In the genomic region with DNA sequence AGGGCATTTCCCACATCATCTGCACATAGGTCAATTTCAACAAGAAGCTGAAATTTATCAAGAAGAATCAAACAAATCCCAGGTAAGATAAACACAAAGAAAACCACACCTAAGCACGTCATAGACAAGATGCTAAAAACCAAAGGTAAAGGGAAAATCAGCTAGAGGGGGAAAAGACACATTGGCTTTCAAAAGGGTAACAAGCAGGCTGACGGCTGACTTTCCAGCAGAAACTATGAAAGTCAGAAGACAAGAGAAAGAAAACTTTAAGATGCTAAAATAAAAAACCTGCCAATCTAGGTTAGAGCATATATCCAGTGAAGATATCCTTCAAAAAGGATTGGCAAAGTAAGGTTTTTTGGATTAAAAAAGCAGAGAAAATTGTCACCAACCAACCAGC, we compare ENCODE assay signal across 13 cellular contexts.
"Had no signal": no experiment of that assay in that cellular context is flagged by ENCODE, and none has a peak within 500 bp of the region (broad histone marks: within the 10 kb centered on the region; RNA-seq: fewer than 3 reads in every experiment).

No MANE protein-coding gene starts in this region.

- H3K4me1 ChIP-seq: body of pancreas, esophagus muscularis mucosa, gastrocnemius medialis, heart right ventricle had no signal

- FAIRE-seq: keratinocyte, TTC549 had no signal

- ATAC-seq: activated CD4-positive, CD25-positive, alpha-beta regulatory T cell treated with anti-CD3 and anti-CD28 coated beads, Interleukin-2, amount 50 U/mL, for 24 hours; body of pancreas; gastrocnemius medialis; heart right ventricle; left ventricle myocardium superior had no signal

- H3K4me3 ChIP-seq: body of pancreas, esophagus muscularis mucosa, gastrocnemius medialis, heart right ventricle had no signal

- H3K9me3 ChIP-seq: body of pancreas had no signal

- H3K27me3 ChIP-seq: body of pancreas, esophagus muscularis mucosa, gastrocnemius medialis, heart right ventricle had no signal

- H3K27ac ChIP-seq: body of pancreas, esophagus muscularis mucosa, gastrocnemius medialis, heart right ventricle had no signal

- H3K36me3 ChIP-seq: esophagus muscularis mucosa, gastrocnemius medialis had no signal

- DNase-seq: activated naive CD4-positive, alpha-beta T cell treated with anti-CD3 and anti-CD28 coated beads, Interleukin-2, amount 50 U/mL, for 16 hours; amniotic stem cell; body of pancreas; cerebellar nuclear complex; gastrocnemius medialis; heart right ventricle; left ventricle myocardium superior; stimulated activated CD4-positive, alpha-beta T cell treated with anti-CD3 and anti-CD28 coated beads, Interleukin-12 subunit alpha, Interleukin-12 subunit beta, amount 100 ng/mL, for 4 hours; stimulated activated naive CD4-positive, alpha-beta T cell had no signal
